In genomic region chr18:32280911-32281310, GRCh38 we compare ENCODE assay signal across 27 cellular contexts.
"Had no signal": no experiment of that assay in that cellular context is flagged by ENCODE, and none has a peak within 500 bp of the region (broad histone marks: within the 10 kb centered on the region; RNA-seq: fewer than 3 reads in every experiment).

No MANE protein-coding gene starts in this region.

- H3K27me3 ChIP-seq: adrenal gland, brain microvascular endothelial cell, esophagus muscularis mucosa, heart right ventricle, neural progenitor cell, right atrium auricular region, thyroid gland had no signal

- DNase-seq: activated CD4-positive, alpha-beta T cell treated with anti-CD3 and anti-CD28 coated beads for 48 hours; activated CD4-positive, alpha-beta T cell treated with anti-CD3 and anti-CD28 coated beads, Interleukin-2, amount 50 U/mL, for 48 hours; activated CD8-positive, alpha-beta memory T cell treated with anti-CD3 and anti-CD28 coated beads for 24 hours; activated effector memory CD4-positive, alpha-beta T cell treated with anti-CD3 and anti-CD28 coated beads, Interleukin-2, amount 50 U/mL, for 16 hours; activated naive CD4-positive, alpha-beta T cell treated with anti-CD3 and anti-CD28 coated beads for 36 hours; activated naive CD8-positive, alpha-beta T cell treated with anti-CD3 and anti-CD28 coated beads for 36 hours; brain microvascular endothelial cell; caudate nucleus; dermis blood vessel endothelial cell; effector CD4-positive, alpha-beta T cell; foreskin melanocyte; heart right ventricle; mesenchymal stem cell; natural killer cell; occipital lobe; stimulated activated CD4-positive, alpha-beta T cell treated with anti-CD3 and anti-CD28 coated beads, Interleukin-1b, Interleukin-23, amount 100 ng/mL, for 48 hours; stimulated activated CD4-positive, alpha-beta T cell treated with anti-CD3 and anti-CD28 coated beads, Interleukin-4, amount 100 ng/mL, for 4 hours; stimulated activated CD8-positive, alpha-beta memory T cell treated with anti-CD3 and anti-CD28 coated beads, Interleukin-4, amount 100 ng/mL, for 48 hours; stimulated activated naive CD8-positive, alpha-beta T cell treated with anti-CD3 and anti-CD28 coated beads, Interleukin-15, amount 100 ng/mL, for 72 hours; substantia nigra; thyroid gland had no signal

- H3K9me3 ChIP-seq: adrenal gland, esophagus muscularis mucosa, heart right ventricle, right atrium auricular region, thyroid gland had no signal

- ATAC-seq: heart right ventricle; natural killer cell; stimulated activated memory B cell treated with anti-CD40 and anti-IgM and Interleukin-4, amounts not matched to agents 10 μg/mL and 1 μg/mL and 100 μg/mL, for 72 hours; stimulated activated naive CD8-positive, alpha-beta T cell treated with anti-CD3 and anti-CD28 coated beads, Interleukin-15, amount 100 ng/mL, for 72 hours had no signal

- H3K4me3 ChIP-seq: adrenal gland, esophagus muscularis mucosa, heart right ventricle, neural progenitor cell, right atrium auricular region, smooth muscle cell, thyroid gland had no signal

- H3K36me3 ChIP-seq: adrenal gland, brain microvascular endothelial cell, heart right ventricle, neural progenitor cell, right atrium auricular region, thyroid gland had no signal

- H3K27ac ChIP-seq: adrenal gland, brain microvascular endothelial cell, esophagus muscularis mucosa, heart right ventricle, neural progenitor cell, right atrium auricular region, thyroid gland had no signal

- H3K4me1 ChIP-seq: neural progenitor cell, thyroid gland had no signal

- H3K9ac ChIP-seq: neural progenitor cell had no signal
